Comparison of ENCODE assay signal across 8 cellular contexts in the genomic region with DNA sequence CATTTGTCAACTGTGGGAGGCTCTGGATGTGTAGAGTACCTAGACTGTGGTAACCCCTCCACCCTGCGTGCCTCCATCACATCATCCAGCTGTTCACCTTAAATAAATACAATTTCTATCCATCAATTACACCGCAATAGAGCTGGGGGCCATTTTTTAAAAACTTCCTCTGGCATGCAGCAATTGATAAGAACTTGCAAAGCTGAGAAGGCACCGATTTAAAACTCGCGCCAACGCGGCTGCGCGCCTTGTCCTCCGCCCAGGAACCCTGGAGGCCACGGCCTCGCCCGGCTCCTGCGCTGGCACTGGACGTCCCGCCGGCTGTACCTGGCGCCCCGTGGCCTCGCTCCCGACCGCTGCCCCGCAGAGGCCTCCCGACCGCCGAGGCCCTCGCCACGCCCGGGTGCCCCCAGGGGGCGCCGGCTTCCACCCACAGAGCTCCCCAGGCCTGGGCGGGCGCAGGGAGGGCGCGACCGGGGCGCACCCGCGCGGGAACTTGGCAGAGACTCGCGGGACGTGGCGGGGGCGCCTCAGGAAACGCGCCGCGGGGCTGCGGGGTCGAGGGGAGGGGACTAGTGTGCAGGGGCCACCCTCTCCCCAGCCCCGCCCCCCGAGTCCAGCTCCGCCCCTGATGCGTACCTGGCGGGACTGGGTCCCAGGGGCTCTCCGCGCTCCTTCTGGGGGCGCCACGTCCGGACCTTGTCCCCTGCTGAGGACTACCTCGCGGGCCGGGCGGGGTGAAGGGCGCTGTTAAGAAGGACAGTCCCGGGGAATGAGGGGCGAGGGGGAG.
A peak's percentile ranks its signal among the peaks of the same experiment; 100 is the strongest.
DNase-seq lines count a peak whose midpoint lies in the region; ATAC-seq and TF ChIP-seq lines count a peak whose summit lies in the region.

No MANE protein-coding gene starts in this region.

- H3K4me3 ChIP-seq in mammary epithelial cell (replicated peaks in 1 of 3; ENCODE audit: insufficient read depth in 1 of 3, low read depth in 2 of 3, low read length in 3 of 3), result peak overlapping the region in 2 of 3 experiments; percentile 20 to 26
- H3K4me3 ChIP-seq in right lobe of liver, result peak overlapping the region; percentile 21 to 42 (median 31)
- peak overlapping the region; percentile 43 to 55 (median 48) for H3K4me3 ChIP-seq in stomach
- H3K4me3 ChIP-seq in WERI-Rb-1 (ENCODE audit: low read depth, low read length), result no peak overlapping the region

- no peak overlapping the region for H3K9ac ChIP-seq in mammary epithelial cell (ENCODE audit: insufficient read depth, low read length)

- peak; percentile 32 for DNase-seq in activated CD4-positive, alpha-beta T cell treated with anti-CD3 and anti-CD28 coated beads for 48 hours
- DNase-seq in activated CD4-positive, alpha-beta T cell treated with anti-CD3 and anti-CD28 coated beads for 1 hour, result no peak
- DNase-seq in mammary epithelial cell (no peak), right lobe of liver (peak in 1 of 3 donors; percentile 51), stomach (peak; percentile 37), NOMO-1 treated with DMSO at 0.1 percent for 48 hours (lab: John Stamatoyannopoulos, UW; ENCODE audit: unreplicated experiment) (no peak), WERI-Rb-1 (no peak)
- DNase-seq in activated T-helper 1 cell treated with anti-CD3 and anti-CD28 coated beads, Interleukin-12 subunit alpha, Interleukin-12 subunit beta, Interleukin-2, Interleukin-4 antibody, amounts not matched to agents 30 ng/mL and 10 ng/mL and 1 ng/mL, durations not matched to agents 14 hours and 24 hours and 36 hours (ENCODE audit: low spot score), result no peak

- H3K79me2 ChIP-seq in mammary epithelial cell (ENCODE audit: insufficient read depth, low read length), result no peaks in the 10 kb centered on the region

- no peaks in the 10 kb centered on the region for H3K9me3 Mint-ChIP-seq in activated T-helper 1 cell treated with anti-CD3 and anti-CD28 coated beads, Interleukin-12 subunit alpha, Interleukin-12 subunit beta, Interleukin-2, Interleukin-4 antibody, amounts not matched to agents 30 ng/mL and 10 ng/mL and 1 ng/mL, durations not matched to agents 14 hours and 24 hours and 36 hours

- no peak for TF ChIP-seq POLR2A in right lobe of liver (IDR thresholded peaks at IDR 0.05)
- TF ChIP-seq POLR2A in stomach (IDR thresholded peaks at IDR 0.05), result no peak

- H3K36me3 Mint-ChIP-seq in activated T-helper 1 cell treated with anti-CD3 and anti-CD28 coated beads, Interleukin-12 subunit alpha, Interleukin-12 subunit beta, Interleukin-2, Interleukin-4 antibody, amounts not matched to agents 30 ng/mL and 10 ng/mL and 1 ng/mL, durations not matched to agents 14 hours and 24 hours and 36 hours (ENCODE audit: low read depth), result no peaks in the 10 kb centered on the region

- peak overlapping the region; percentile 83 for H3K4me2 ChIP-seq in mammary epithelial cell (ENCODE audit: insufficient read depth, low read depth, low read length)

- no peak for TF ChIP-seq EP300 in stomach (IDR thresholded peaks at IDR 0.05)

- CTCF ChIA-PET in mammary epithelial cell (lab: Charles Lee; ENCODE audit: low non-redundant PET), result interaction anchor here (0.6 to 0.7 kb wide), 2 partner anchors 12 to 92 kb away, joined by 4 read pairs; no protein-coding TSS in a partner anchor

- BruUV-seq in mammary epithelial cell (replicated peaks; lab: Mats Ljungman, UMichigan), result no TSS peak

- H3K4me1 ChIP-seq in mammary epithelial cell (ENCODE audit: insufficient read depth, low read length) (peaks cover 11% of the 10 kb centered on the region), right lobe of liver (peaks cover 0 to 30% (median 3%) of the 10 kb centered on the region in 4 donors), stomach (peaks cover 10 to 34% (median 21%) of the 10 kb centered on the region in 4 donors)

- in situ Hi-C loops in mammary epithelial cell (cut with MboI; ENCODE audit: low sequenced_read_pairs in 2 of 2), result no loop called here

- H3K27me3 ChIP-seq in mammary epithelial cell (ENCODE audit: insufficient read depth, low read length) (peaks cover 3% of the 10 kb centered on the region), right lobe of liver (no peaks in the 10 kb centered on the region), stomach (peaks cover 0 to 42% (median 11%) of the 10 kb centered on the region in 3 donors), WERI-Rb-1 (ENCODE audit: insufficient read depth, low read depth, severe bottlenecking) (no peaks in the 10 kb centered on the region)

- no peaks in the 10 kb centered on the region for H4K20me1 ChIP-seq in mammary epithelial cell (ENCODE audit: insufficient read depth, low read length)

- H3K27ac ChIP-seq in mammary epithelial cell (ENCODE audit: insufficient read depth, low read depth, low read length) (no peak overlapping the region), right lobe of liver (no peak overlapping the region), stomach (peak overlapping the region in 1 of 5 donors; percentile 54), WERI-Rb-1 (no peak overlapping the region)

- WGBS in mammary epithelial cell (ENCODE audit: low coverage, missing lambda C conversion rate), result 10% methylated on average over 13 of the region's 68 CpGs
- WGBS in right lobe of liver (ENCODE audit: insufficient coverage, low coverage, low lambda C conversion rate, missing lambda C conversion rate), result 22% methylated on average over 5 of the region's 68 CpGs
- whole genome bisulfite sequencing in stomach, 5 donors, result 3 to 9% (median 4%) methylated on average over 15 to 68 of the region's 68 CpGs

- peak overlapping the region; percentile 66 for H2AFZ ChIP-seq in mammary epithelial cell (ENCODE audit: low read depth, low read length)

- ATAC-seq in right lobe of liver, result peak; percentile 32 to 64 (median 61)

- no peak overlapping the region for H3K27ac Mint-ChIP-seq in activated T-helper 1 cell treated with anti-CD3 and anti-CD28 coated beads, Interleukin-12 subunit alpha, Interleukin-12 subunit beta, Interleukin-2, Interleukin-4 antibody, amounts not matched to agents 30 ng/mL and 10 ng/mL and 1 ng/mL, durations not matched to agents 14 hours and 24 hours and 36 hours

- H3K36me3 ChIP-seq in mammary epithelial cell (ENCODE audit: insufficient read depth, low read length) (no peaks in the 10 kb centered on the region), right lobe of liver (no peaks in the 10 kb centered on the region), stomach (no peaks in the 10 kb centered on the region), WERI-Rb-1 (no peaks in the 10 kb centered on the region)

- H3K9me3 ChIP-seq in mammary epithelial cell (replicated peaks; ENCODE audit: insufficient read depth, low read length) (no peaks in the 10 kb centered on the region), right lobe of liver (no peaks in the 10 kb centered on the region), stomach (no peaks in the 10 kb centered on the region), WERI-Rb-1 (ENCODE audit: severe bottlenecking) (peaks cover 25% of the 10 kb centered on the region)

- intact Hi-C loops in mammary epithelial cell (cut with micrococcal nuclease), result loop anchor here (5.0 kb wide), 1 partner anchor 37 kb away; no protein-coding TSS in a partner anchor
- intact Hi-C loops in right lobe of liver (cut with DNase I), result loop anchor here (10.0 kb wide), 1 partner anchor 84 kb away; no protein-coding TSS in a partner anchor
- intact Hi-C loops in stomach (cut with DNase I; ENCODE audit: low total_unique reads), result loop anchor here (10.0 kb wide), 1 partner anchor 96 kb away; no protein-coding TSS in a partner anchor
- intact Hi-C loops in activated T-helper 1 cell treated with anti-CD3 and anti-CD28 coated beads, Interleukin-12 subunit alpha, Interleukin-12 subunit beta, Interleukin-2, Interleukin-4 antibody, amounts not matched to agents 30 ng/mL and 10 ng/mL and 1 ng/mL, durations not matched to agents 14 hours and 24 hours and 36 hours (cut with micrococcal nuclease), result no loop called here

- TF ChIP-seq CTCF in mammary epithelial cell (conservative IDR thresholded peaks at IDR 0.05 in 1 of 2, IDR thresholded peaks at IDR 0.05 in 1 of 2; ENCODE audit: extremely low read depth in 1 of 2, insufficient read depth in 1 of 2, low read depth in 1 of 2, low read length in 2 of 2), result peak in 1 of 2 donors; percentile 15
- TF ChIP-seq CTCF in right lobe of liver (IDR thresholded peaks at IDR 0.05), result peak; percentile 28 to 58 (median 40)
- TF ChIP-seq CTCF in stomach (IDR thresholded peaks at IDR 0.05), result peak in 3 of 7 experiments; percentile 11 to 56 (median 12)
- no peak for TF ChIP-seq CTCF in WERI-Rb-1 (IDR thresholded peaks at IDR 0.05; ENCODE audit: low read depth, low read length)

- H3K27me3 Mint-ChIP-seq in activated T-helper 1 cell treated with anti-CD3 and anti-CD28 coated beads, Interleukin-12 subunit alpha, Interleukin-12 subunit beta, Interleukin-2, Interleukin-4 antibody, amounts not matched to agents 30 ng/mL and 10 ng/mL and 1 ng/mL, durations not matched to agents 14 hours and 24 hours and 36 hours (ENCODE audit: insufficient read depth), result peaks cover 51% of the 10 kb centered on the region

- H3K4me3 Mint-ChIP-seq in activated T-helper 1 cell treated with anti-CD3 and anti-CD28 coated beads, Interleukin-12 subunit alpha, Interleukin-12 subunit beta, Interleukin-2, Interleukin-4 antibody, amounts not matched to agents 30 ng/mL and 10 ng/mL and 1 ng/mL, durations not matched to agents 14 hours and 24 hours and 36 hours, result no peak overlapping the region

- H3K4me1 Mint-ChIP-seq in activated T-helper 1 cell treated with anti-CD3 and anti-CD28 coated beads, Interleukin-12 subunit alpha, Interleukin-12 subunit beta, Interleukin-2, Interleukin-4 antibody, amounts not matched to agents 30 ng/mL and 10 ng/mL and 1 ng/mL, durations not matched to agents 14 hours and 24 hours and 36 hours (ENCODE audit: low read depth), result no peaks in the 10 kb centered on the region

- dilution Hi-C loops in mammary epithelial cell (cut with HindIII; ENCODE audit: low sequenced_read_pairs), result no loop called here

Comparison
In these comparisons a context has a peak if more than half of its experiments do, and no peak if none do; other contexts are left out.
1. DNase-seq: peak in activated CD4-positive, alpha-beta T cell treated with anti-CD3 and anti-CD28 coated beads for 48 hours (single experiment) and stomach (single experiment); none in activated CD4-positive, alpha-beta T cell treated with anti-CD3 and anti-CD28 coated beads for 1 hour (single experiment), mammary epithelial cell (single experiment), activated T-helper 1 cell treated with anti-CD3 and anti-CD28 coated beads, Interleukin-12 subunit alpha, Interleukin-12 subunit beta, Interleukin-2, Interleukin-4 antibody, amounts not matched to agents 30 ng/mL and 10 ng/mL and 1 ng/mL, durations not matched to agents 14 hours and 24 hours and 36 hours (single experiment), NOMO-1 treated with DMSO at 0.1 percent for 48 hours (single experiment) and WERI-Rb-1 (single experiment).